In the genomic region with DNA sequence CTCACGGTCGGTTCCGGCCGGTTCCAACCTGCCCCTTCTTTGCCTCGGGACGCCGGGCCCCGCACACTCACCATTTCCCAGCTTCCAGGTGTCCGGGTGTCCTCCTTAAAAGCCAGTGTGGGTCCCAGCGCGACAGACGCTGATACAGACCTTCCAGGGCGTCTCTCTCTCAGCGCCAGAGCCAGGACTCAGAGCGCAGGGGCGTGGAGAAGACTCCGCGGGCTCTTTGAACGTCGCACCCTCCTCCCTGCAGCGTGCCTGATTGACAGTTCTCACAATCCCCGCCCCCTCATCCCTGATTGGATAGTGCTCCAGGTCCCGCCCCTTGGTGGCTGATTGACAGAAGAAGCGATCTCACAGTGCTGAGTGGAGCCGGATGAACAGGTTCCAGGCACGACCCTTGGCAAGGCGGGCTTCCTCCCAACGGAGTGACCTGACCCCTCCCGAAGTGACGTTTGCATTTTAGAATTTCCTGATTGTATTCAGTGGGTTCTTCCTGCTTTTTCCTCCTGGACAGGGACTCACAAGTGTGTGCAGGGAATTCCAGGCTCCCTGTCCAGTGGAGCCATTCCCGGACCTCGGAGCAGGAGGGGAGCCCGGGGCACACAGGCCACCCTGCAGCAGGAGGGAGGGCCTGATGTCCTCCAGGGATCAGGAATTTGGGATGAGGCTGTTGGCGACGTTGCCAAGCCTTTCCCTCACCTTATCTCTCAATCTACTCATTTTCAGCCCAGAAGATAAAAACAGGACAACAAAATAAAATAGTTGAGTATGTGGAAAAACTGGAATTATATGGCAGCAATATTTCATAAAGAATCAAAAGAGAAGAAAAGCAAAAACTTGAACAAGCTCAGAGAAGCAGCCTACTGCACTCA, we compare ENCODE assay signal across 1 cellular context.
TF ChIP-seq lines count a peak whose summit lies in the region.

A gene (minus strand): TSS at position 201 of the 875 bp plus-strand sequence. CDS start 127 bp downstream, at position 74.

TF ChIP-seq in K562, 482 proteins besides CTCF, POLR2A, EP300 and RAD21 (continued from another document and continues in another):
- TF ChIP-seq, protein P1, sequence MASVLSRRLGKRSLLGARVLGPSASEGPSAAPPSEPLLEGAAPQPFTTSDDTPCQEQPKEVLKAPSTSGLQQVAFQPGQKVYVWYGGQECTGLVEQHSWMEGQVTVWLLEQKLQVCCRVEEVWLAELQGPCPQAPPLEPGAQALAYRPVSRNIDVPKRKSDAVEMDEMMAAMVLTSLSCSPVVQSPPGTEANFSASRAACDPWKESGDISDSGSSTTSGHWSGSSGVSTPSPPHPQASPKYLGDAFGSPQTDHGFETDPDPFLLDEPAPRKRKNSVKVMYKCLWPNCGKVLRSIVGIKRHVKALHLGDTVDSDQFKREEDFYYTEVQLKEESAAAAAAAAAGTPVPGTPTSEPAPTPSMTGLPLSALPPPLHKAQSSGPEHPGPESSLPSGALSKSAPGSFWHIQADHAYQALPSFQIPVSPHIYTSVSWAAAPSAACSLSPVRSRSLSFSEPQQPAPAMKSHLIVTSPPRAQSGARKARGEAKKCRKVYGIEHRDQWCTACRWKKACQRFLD (CRISPR knock-in tag; IDR thresholded peaks at IDR 0.05): peak; percentile 60; the same call in 1 of the 2 replicates
- TF ChIP-seq CHD2 (IDR thresholded peaks at IDR 0.05; ENCODE audit: low read depth, low read length): peak; percentile 63
- TF ChIP-seq, protein P2, sequence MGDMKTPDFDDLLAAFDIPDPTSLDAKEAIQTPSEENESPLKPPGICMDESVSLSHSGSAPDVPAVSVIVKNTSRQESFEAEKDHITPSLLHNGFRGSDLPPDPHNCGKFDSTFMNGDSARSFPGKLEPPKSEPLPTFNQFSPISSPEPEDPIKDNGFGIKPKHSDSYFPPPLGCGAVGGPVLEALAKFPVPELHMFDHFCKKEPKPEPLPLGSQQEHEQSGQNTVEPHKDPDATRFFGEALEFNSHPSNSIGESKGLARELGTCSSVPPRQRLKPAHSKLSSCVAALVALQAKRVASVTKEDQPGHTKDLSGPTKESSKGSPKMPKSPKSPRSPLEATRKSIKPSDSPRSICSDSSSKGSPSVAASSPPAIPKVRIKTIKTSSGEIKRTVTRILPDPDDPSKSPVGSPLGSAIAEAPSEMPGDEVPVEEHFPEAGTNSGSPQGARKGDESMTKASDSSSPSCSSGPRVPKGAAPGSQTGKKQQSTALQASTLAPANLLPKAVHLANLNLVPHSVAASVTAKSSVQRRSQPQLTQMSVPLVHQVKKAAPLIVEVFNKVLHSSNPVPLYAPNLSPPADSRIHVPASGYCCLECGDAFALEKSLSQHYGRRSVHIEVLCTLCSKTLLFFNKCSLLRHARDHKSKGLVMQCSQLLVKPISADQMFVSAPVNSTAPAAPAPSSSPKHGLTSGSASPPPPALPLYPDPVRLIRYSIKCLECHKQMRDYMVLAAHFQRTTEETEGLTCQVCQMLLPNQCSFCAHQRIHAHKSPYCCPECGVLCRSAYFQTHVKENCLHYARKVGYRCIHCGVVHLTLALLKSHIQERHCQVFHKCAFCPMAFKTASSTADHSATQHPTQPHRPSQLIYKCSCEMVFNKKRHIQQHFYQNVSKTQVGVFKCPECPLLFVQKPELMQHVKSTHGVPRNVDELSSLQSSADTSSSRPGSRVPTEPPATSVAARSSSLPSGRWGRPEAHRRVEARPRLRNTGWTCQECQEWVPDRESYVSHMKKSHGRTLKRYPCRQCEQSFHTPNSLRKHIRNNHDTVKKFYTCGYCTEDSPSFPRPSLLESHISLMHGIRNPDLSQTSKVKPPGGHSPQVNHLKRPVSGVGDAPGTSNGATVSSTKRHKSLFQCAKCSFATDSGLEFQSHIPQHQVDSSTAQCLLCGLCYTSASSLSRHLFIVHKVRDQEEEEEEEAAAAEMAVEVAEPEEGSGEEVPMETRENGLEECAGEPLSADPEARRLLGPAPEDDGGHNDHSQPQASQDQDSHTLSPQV (IDR thresholded peaks at IDR 0.05): no peak
- TF ChIP-seq C11orf30 (IDR thresholded peaks at IDR 0.05; ENCODE audit: low read depth): peak; percentile 2
- 0 out of 2 replicates have a peak, but pooled peaks have one; percentile 47 for TF ChIP-seq ZBTB7A (IDR thresholded peaks at IDR 0.05; ENCODE audit: borderline replicate concordance, control insufficient read depth, low read depth, low read length)
- TF ChIP-seq RBM22 (IDR thresholded peaks at IDR 0.05; ENCODE audit: low read depth, low read length, poor library complexity, severe bottlenecking): no peak
- TF ChIP-seq, protein P3, sequence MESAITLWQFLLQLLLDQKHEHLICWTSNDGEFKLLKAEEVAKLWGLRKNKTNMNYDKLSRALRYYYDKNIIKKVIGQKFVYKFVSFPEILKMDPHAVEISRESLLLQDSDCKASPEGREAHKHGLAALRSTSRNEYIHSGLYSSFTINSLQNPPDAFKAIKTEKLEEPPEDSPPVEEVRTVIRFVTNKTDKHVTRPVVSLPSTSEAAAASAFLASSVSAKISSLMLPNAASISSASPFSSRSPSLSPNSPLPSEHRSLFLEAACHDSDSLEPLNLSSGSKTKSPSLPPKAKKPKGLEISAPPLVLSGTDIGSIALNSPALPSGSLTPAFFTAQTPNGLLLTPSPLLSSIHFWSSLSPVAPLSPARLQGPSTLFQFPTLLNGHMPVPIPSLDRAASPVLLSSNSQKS (CRISPR knock-in tag; IDR thresholded peaks at IDR 0.05): no peak
- TF ChIP-seq BMI1 (IDR thresholded peaks at IDR 0.05; ENCODE audit: low read length): no peak
- TF ChIP-seq, protein P4, sequence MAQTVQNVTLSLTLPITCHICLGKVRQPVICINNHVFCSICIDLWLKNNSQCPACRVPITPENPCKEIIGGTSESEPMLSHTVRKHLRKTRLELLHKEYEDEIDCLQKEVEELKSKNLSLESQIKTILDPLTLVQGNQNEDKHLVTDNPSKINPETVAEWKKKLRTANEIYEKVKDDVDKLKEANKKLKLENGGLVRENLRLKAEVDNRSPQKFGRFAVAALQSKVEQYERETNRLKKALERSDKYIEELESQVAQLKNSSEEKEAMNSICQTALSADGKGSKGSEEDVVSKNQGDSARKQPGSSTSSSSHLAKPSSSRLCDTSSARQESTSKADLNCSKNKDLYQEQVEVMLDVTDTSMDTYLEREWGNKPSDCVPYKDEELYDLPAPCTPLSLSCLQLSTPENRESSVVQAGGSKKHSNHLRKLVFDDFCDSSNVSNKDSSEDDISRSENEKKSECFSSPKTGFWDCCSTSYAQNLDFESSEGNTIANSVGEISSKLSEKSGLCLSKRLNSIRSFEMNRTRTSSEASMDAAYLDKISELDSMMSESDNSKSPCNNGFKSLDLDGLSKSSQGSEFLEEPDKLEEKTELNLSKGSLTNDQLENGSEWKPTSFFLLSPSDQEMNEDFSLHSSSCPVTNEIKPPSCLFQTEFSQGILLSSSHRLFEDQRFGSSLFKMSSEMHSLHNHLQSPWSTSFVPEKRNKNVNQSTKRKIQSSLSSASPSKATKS (CRISPR knock-in tag; IDR thresholded peaks at IDR 0.05): no peak
- TF ChIP-seq, protein P5, sequence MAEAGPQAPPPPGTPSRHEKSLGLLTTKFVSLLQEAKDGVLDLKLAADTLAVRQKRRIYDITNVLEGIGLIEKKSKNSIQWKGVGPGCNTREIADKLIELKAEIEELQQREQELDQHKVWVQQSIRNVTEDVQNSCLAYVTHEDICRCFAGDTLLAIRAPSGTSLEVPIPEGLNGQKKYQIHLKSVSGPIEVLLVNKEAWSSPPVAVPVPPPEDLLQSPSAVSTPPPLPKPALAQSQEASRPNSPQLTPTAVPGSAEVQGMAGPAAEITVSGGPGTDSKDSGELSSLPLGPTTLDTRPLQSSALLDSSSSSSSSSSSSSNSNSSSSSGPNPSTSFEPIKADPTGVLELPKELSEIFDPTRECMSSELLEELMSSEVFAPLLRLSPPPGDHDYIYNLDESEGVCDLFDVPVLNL (CRISPR knock-in tag; IDR thresholded peaks at IDR 0.05; ENCODE audit: low read depth): peak; percentile 89
- no peak for TF ChIP-seq HIVEP1 (CRISPR knock-in tag; IDR thresholded peaks at IDR 0.05)
- TF ChIP-seq ZC3H11A (IDR thresholded peaks at IDR 0.05; ENCODE audit: low read depth, low read length): no peak
- TF ChIP-seq ZNF232 (CRISPR knock-in tag; IDR thresholded peaks at IDR 0.05): no peak
- no peak for TF ChIP-seq ZSCAN29 (IDR thresholded peaks at IDR 0.05)
- TF ChIP-seq NR3C1 (CRISPR knock-in tag; IDR thresholded peaks at IDR 0.05): no peak
- TF ChIP-seq, protein P6, sequence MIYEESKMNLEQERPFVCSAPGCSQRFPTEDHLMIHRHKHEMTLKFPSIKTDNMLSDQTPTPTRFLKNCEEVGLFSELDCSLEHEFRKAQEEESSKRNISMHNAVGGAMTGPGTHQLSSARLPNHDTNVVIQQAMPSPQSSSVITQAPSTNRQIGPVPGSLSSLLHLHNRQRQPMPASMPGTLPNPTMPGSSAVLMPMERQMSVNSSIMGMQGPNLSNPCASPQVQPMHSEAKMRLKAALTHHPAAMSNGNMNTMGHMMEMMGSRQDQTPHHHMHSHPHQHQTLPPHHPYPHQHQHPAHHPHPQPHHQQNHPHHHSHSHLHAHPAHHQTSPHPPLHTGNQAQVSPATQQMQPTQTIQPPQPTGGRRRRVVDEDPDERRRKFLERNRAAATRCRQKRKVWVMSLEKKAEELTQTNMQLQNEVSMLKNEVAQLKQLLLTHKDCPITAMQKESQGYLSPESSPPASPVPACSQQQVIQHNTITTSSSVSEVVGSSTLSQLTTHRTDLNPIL (CRISPR knock-in tag; IDR thresholded peaks at IDR 0.05): no peak
- no peak for TF ChIP-seq PPARD (CRISPR knock-in tag; IDR thresholded peaks at IDR 0.05)
- TF ChIP-seq, protein P7, sequence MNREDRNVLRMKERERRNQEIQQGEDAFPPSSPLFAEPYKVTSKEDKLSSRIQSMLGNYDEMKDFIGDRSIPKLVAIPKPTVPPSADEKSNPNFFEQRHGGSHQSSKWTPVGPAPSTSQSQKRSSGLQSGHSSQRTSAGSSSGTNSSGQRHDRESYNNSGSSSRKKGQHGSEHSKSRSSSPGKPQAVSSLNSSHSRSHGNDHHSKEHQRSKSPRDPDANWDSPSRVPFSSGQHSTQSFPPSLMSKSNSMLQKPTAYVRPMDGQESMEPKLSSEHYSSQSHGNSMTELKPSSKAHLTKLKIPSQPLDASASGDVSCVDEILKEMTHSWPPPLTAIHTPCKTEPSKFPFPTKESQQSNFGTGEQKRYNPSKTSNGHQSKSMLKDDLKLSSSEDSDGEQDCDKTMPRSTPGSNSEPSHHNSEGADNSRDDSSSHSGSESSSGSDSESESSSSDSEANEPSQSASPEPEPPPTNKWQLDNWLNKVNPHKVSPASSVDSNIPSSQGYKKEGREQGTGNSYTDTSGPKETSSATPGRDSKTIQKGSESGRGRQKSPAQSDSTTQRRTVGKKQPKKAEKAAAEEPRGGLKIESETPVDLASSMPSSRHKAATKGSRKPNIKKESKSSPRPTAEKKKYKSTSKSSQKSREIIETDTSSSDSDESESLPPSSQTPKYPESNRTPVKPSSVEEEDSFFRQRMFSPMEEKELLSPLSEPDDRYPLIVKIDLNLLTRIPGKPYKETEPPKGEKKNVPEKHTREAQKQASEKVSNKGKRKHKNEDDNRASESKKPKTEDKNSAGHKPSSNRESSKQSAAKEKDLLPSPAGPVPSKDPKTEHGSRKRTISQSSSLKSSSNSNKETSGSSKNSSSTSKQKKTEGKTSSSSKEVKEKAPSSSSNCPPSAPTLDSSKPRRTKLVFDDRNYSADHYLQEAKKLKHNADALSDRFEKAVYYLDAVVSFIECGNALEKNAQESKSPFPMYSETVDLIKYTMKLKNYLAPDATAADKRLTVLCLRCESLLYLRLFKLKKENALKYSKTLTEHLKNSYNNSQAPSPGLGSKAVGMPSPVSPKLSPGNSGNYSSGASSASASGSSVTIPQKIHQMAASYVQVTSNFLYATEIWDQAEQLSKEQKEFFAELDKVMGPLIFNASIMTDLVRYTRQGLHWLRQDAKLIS (CRISPR knock-in tag; IDR thresholded peaks at IDR 0.05): 0 out of 2 replicates have a peak, but pooled peaks have one; percentile 12
- no peak for TF ChIP-seq COPS2 (conservative IDR thresholded peaks at IDR 0.05)
- no peak for TF ChIP-seq SMAD1 (IDR thresholded peaks at IDR 0.05; ENCODE audit: low read depth, low read length, partially characterized antibody)
- TF ChIP-seq SMAD3 (CRISPR knock-in tag; conservative IDR thresholded peaks at IDR 0.05): no peak
- TF ChIP-seq, protein P8, sequence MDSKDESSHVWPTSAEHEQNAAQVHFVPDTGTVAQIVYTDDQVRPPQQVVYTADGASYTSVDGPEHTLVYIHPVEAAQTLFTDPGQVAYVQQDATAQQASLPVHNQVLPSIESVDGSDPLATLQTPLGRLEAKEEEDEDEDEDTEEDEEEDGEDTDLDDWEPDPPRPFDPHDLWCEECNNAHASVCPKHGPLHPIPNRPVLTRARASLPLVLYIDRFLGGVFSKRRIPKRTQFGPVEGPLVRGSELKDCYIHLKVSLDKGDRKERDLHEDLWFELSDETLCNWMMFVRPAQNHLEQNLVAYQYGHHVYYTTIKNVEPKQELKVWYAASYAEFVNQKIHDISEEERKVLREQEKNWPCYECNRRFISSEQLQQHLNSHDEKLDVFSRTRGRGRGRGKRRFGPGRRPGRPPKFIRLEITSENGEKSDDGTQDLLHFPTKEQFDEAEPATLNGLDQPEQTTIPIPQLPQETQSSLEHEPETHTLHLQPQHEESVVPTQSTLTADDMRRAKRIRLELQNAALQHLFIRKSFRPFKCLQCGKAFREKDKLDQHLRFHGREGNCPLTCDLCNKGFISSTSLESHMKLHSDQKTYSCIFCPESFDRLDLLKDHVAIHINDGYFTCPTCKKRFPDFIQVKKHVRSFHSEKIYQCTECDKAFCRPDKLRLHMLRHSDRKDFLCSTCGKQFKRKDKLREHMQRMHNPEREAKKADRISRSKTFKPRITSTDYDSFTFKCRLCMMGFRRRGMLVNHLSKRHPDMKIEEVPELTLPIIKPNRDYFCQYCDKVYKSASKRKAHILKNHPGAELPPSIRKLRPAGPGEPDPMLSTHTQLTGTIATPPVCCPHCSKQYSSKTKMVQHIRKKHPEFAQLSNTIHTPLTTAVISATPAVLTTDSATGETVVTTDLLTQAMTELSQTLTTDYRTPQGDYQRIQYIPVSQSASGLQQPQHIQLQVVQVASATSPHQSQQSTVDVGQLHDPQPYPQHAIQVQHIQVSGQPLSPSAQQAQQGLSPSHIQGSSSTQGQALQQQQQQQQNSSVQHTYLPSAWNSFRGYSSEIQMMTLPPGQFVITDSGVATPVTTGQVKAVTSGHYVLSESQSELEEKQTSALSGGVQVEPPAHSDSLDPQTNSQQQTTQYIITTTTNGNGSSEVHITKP (IDR thresholded peaks at IDR 0.05; ENCODE audit: partially characterized antibody): peak; percentile 43
